In the genomic region with DNA sequence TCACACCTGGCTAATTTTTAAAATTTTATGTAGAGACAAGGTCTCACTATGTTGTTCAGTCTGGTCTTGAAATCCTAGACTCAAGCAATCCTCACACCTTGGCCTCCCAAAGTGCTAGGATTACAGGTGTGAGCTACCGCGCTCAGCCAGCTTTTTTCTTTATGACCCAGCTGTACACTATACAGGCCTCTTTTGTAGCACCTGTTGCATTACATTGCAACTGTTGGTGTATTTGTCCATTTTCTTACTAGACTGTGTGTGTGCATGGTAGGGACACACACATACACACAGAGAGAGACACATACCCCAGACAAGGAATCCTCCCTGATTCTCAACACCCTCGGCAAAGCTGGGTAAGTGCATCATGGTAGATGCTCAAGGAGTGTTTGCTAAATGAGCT, we compare ENCODE assay signal across 26 cellular contexts.
"Had no signal": no experiment of that assay in that cellular context is flagged by ENCODE, and none has a peak within 500 bp of the region (broad histone marks: within the 10 kb centered on the region; RNA-seq: fewer than 3 reads in every experiment).

No MANE protein-coding gene starts in this region.

- H3K4me1 ChIP-seq: parathyroid adenoma, psoas muscle, testis, uterus had no signal

- H3K4me3 ChIP-seq: neural progenitor cell, ovary, psoas muscle, right lobe of liver, sigmoid colon, suprapubic skin, testis, tibial artery, transverse colon, upper lobe of right lung, uterus had no signal

- H3K9ac ChIP-seq: neural progenitor cell, parathyroid adenoma had no signal

- H3K27me3 ChIP-seq: neural progenitor cell, ovary, right lobe of liver, sigmoid colon, testis, tibial artery, upper lobe of right lung, uterus had no signal

- H3K36me3 ChIP-seq: neural progenitor cell, ovary, right lobe of liver, sigmoid colon, suprapubic skin, tibial artery, transverse colon, upper lobe of right lung, uterus had no signal

- FAIRE-seq: small intestine had no signal

- H3K4me2 ChIP-seq: neural progenitor cell had no signal

- H3K79me2 ChIP-seq: parathyroid adenoma had no signal

- H3K9me3 ChIP-seq: ovary, psoas muscle, right lobe of liver, sigmoid colon, suprapubic skin, testis, tibial artery, transverse colon, upper lobe of right lung, uterus had no signal

- DNase-seq: naive thymus-derived CD4-positive, alpha-beta T cell; nephron progenitor cell; occipital lobe; ovary; posterior cingulate gyrus; psoas muscle; right cardiac atrium; right lobe of liver; sigmoid colon; small intestine; stimulated activated CD4-positive, alpha-beta T cell treated with anti-CD3 and anti-CD28 coated beads, Interleukin-15, amount 100 ng/mL, for 24 hours; stimulated activated CD4-positive, alpha-beta T cell treated with anti-CD3 and anti-CD28 coated beads, Interleukin-2, amount 100 ng/mL, for 24 hours; stimulated activated CD4-positive, alpha-beta T cell treated with anti-CD3 and anti-CD28 coated beads, Interleukin-2, amount 100 ng/mL, for 48 hours; stimulated activated CD4-positive, alpha-beta T cell treated with anti-CD3 and anti-CD28 coated beads, Interleukin-4, amount 100 ng/mL, for 24 hours; stimulated activated naive CD4-positive, alpha-beta T cell; stimulated activated naive CD8-positive, alpha-beta T cell treated with anti-CD3 and anti-CD28 coated beads, Interleukin-15, amount 100 ng/mL, for 72 hours; stimulated activated naive CD8-positive, alpha-beta T cell treated with anti-CD3 and anti-CD28 coated beads, Interleukin-15, Interleukin-2, amounts not matched to agents 100 U/mL and 50 U/mL, for 24 hours; substantia nigra; testis; tibial artery; transverse colon; upper lobe of right lung; uterus had no signal

- H3K27ac ChIP-seq: neural progenitor cell, ovary, parathyroid adenoma, psoas muscle, right lobe of liver, sigmoid colon, suprapubic skin, testis, transverse colon, upper lobe of right lung, uterus had no signal

- H2AFZ ChIP-seq: neural progenitor cell, parathyroid adenoma had no signal
